ENCODE assay signal across 12 cellular contexts in genomic region chr11:14381968-14382367, GRCh38. TPM values are rescaled to one million over a fixed set of nuclear protein-coding genes. Genes with fewer than 3 reads are reported as not detected.
DNase-seq lines count a peak whose midpoint lies in the region; ATAC-seq and TF ChIP-seq lines count a peak whose summit lies in the region.
"Had no signal": no experiment of that assay in that cellular context is flagged by ENCODE, and none has a peak within 500 bp of the region (broad histone marks: within the 10 kb centered on the region; RNA-seq: fewer than 3 reads in every experiment).

No MANE protein-coding gene starts in this region.

- H3K9me2 ChIP-seq in hepatocyte (replicated peaks; ENCODE audit: insufficient read depth), result no peaks in the 10 kb centered on the region

- H4K20me1 ChIP-seq in OCI-LY3 (ENCODE audit: insufficient read depth, low read length), result no peaks in the 10 kb centered on the region
- H4K20me1 ChIP-seq in hepatocyte (ENCODE audit: insufficient read depth, poor library complexity, severe bottlenecking), result no peaks in the 10 kb centered on the region

- no peak overlapping the region for H3K27ac ChIP-seq in OCI-LY3 (ENCODE audit: low read length)
- H3K27ac ChIP-seq in hepatocyte, result no peak overlapping the region
- no peak overlapping the region for H3K27ac ChIP-seq in WERI-Rb-1
- H3K27ac ChIP-seq: foreskin keratinocyte had no signal

- H3K9me3 ChIP-seq in OCI-LY3 (ENCODE audit: insufficient read depth, low read length) (no peaks in the 10 kb centered on the region), hepatocyte (ENCODE audit: low read depth) (no peaks in the 10 kb centered on the region), WERI-Rb-1 (ENCODE audit: severe bottlenecking) (no peaks in the 10 kb centered on the region)
- H3K9me3 ChIP-seq: testis had no signal

- H3K79me2 ChIP-seq in OCI-LY3 (ENCODE audit: low read length) (no peaks in the 10 kb centered on the region), hepatocyte (no peaks in the 10 kb centered on the region)

- H3K36me3 ChIP-seq in OCI-LY3 (replicated peaks; ENCODE audit: low read depth, low read length), result no peaks in the 10 kb centered on the region
- no peaks in the 10 kb centered on the region for H3K36me3 ChIP-seq in hepatocyte (replicated peaks; ENCODE audit: insufficient read depth, low read depth)
- no peaks in the 10 kb centered on the region for H3K36me3 ChIP-seq in WERI-Rb-1

- no peaks in the 10 kb centered on the region for H3K36me3 Mint-ChIP-seq in activated CD8-positive, alpha-beta T cell treated with anti-CD3 and anti-CD28 coated beads for 36 hours (ENCODE audit: low read depth)
- no peaks in the 10 kb centered on the region for H3K36me3 Mint-ChIP-seq in activated CD8-positive, alpha-beta T cell treated with anti-CD3 and anti-CD28 coated beads, Interleukin-2, amount 10 ng/mL, durations not matched to agents 7 days and 5 days (ENCODE audit: low read depth)
- no peaks in the 10 kb centered on the region for H3K36me3 Mint-ChIP-seq in stimulated activated memory B cell treated with anti-CD40 and anti-IgM and Interleukin-4, amounts not matched to agents 10 μg/mL and 1 μg/mL and 100 μg/mL, for 72 hours

- 68% methylated on average over 4 of the region's 4 CpGs for WGBS in hepatocyte (ENCODE audit: low lambda C conversion rate, missing lambda C conversion rate)

- H3K27ac Mint-ChIP-seq in activated CD8-positive, alpha-beta T cell treated with anti-CD3 and anti-CD28 coated beads for 36 hours, result no peak overlapping the region
- H3K27ac Mint-ChIP-seq in activated CD8-positive, alpha-beta T cell treated with anti-CD3 and anti-CD28 coated beads, Interleukin-2, amount 10 ng/mL, durations not matched to agents 7 days and 5 days, result no peak overlapping the region
- H3K27ac Mint-ChIP-seq in stimulated activated memory B cell treated with anti-CD40 and anti-IgM and Interleukin-4, amounts not matched to agents 10 μg/mL and 1 μg/mL and 100 μg/mL, for 72 hours, result peak overlapping the region; percentile 80
- H3K27ac Mint-ChIP-seq: nephron had no signal

- H3K9me3 Mint-ChIP-seq in activated CD8-positive, alpha-beta T cell treated with anti-CD3 and anti-CD28 coated beads for 36 hours, result no peaks in the 10 kb centered on the region
- H3K9me3 Mint-ChIP-seq in activated CD8-positive, alpha-beta T cell treated with anti-CD3 and anti-CD28 coated beads, Interleukin-2, amount 10 ng/mL, durations not matched to agents 7 days and 5 days (ENCODE audit: insufficient read depth), result no peaks in the 10 kb centered on the region
- H3K9me3 Mint-ChIP-seq in stimulated activated memory B cell treated with anti-CD40 and anti-IgM and Interleukin-4, amounts not matched to agents 10 μg/mL and 1 μg/mL and 100 μg/mL, for 72 hours, result no peaks in the 10 kb centered on the region

- peaks cover 16% of the 10 kb centered on the region for H3K27me3 Mint-ChIP-seq in activated CD8-positive, alpha-beta T cell treated with anti-CD3 and anti-CD28 coated beads for 36 hours
- H3K27me3 Mint-ChIP-seq in activated CD8-positive, alpha-beta T cell treated with anti-CD3 and anti-CD28 coated beads, Interleukin-2, amount 10 ng/mL, durations not matched to agents 7 days and 5 days (ENCODE audit: low read depth), result peaks cover 6% of the 10 kb centered on the region
- H3K27me3 Mint-ChIP-seq in stimulated activated memory B cell treated with anti-CD40 and anti-IgM and Interleukin-4, amounts not matched to agents 10 μg/mL and 1 μg/mL and 100 μg/mL, for 72 hours, result no peaks in the 10 kb centered on the region

- H3K9ac ChIP-seq in OCI-LY3 (ENCODE audit: low read length), result no peak overlapping the region

- intact Hi-C loops in activated CD8-positive, alpha-beta T cell treated with anti-CD3 and anti-CD28 coated beads for 36 hours (cut with micrococcal nuclease), result no loop called here

- POLR2A ChIA-PET in activated CD8-positive, alpha-beta T cell treated with anti-CD3 and anti-CD28 coated beads for 36 hours (lab: Charles Lee), result interaction anchor here (0.6 to 1.3 kb wide), 2 partner anchors 10 kb away, joined by 3 to 4 read pairs; no protein-coding TSS in a partner anchor
- POLR2A ChIA-PET in activated CD8-positive, alpha-beta T cell treated with anti-CD3 and anti-CD28 coated beads, Interleukin-2, amount 10 ng/mL, durations not matched to agents 7 days and 5 days (lab: Charles Lee), result no interaction called here

- H3K4me1 ChIP-seq in OCI-LY3 (ENCODE audit: low read length) (peaks cover 6% of the 10 kb centered on the region), hepatocyte (ENCODE audit: insufficient read depth) (peaks cover 12% of the 10 kb centered on the region)

- no peak for DNase-seq in activated CD8-positive, alpha-beta T cell treated with anti-CD3 and anti-CD28 coated beads for 36 hours
- DNase-seq in activated CD8-positive, alpha-beta T cell treated with anti-CD3 and anti-CD28 coated beads, Interleukin-2, amount 10 ng/mL, durations not matched to agents 7 days and 5 days, result no peak
- DNase-seq in hepatocyte (ENCODE audit: low spot score) (no peak), GM19238 (ENCODE audit: insufficient read length, low spot score) (no peak), WERI-Rb-1 (no peak)
- DNase-seq: NCI-H526 treated with DMSO at 0.1 percent for 48 hours had no signal

- H3K4me1 Mint-ChIP-seq in activated CD8-positive, alpha-beta T cell treated with anti-CD3 and anti-CD28 coated beads for 36 hours (ENCODE audit: low read depth), result peaks cover 9% of the 10 kb centered on the region
- H3K4me1 Mint-ChIP-seq in activated CD8-positive, alpha-beta T cell treated with anti-CD3 and anti-CD28 coated beads, Interleukin-2, amount 10 ng/mL, durations not matched to agents 7 days and 5 days (ENCODE audit: low read depth), result peaks cover 18% of the 10 kb centered on the region
- H3K4me1 Mint-ChIP-seq in stimulated activated memory B cell treated with anti-CD40 and anti-IgM and Interleukin-4, amounts not matched to agents 10 μg/mL and 1 μg/mL and 100 μg/mL, for 72 hours, result no peaks in the 10 kb centered on the region
- H3K4me1 Mint-ChIP-seq: nephron had no signal

- peak overlapping the region; percentile 54 for H3K4me3 Mint-ChIP-seq in activated CD8-positive, alpha-beta T cell treated with anti-CD3 and anti-CD28 coated beads for 36 hours
- H3K4me3 Mint-ChIP-seq in activated CD8-positive, alpha-beta T cell treated with anti-CD3 and anti-CD28 coated beads, Interleukin-2, amount 10 ng/mL, durations not matched to agents 7 days and 5 days, result no peak overlapping the region
- H3K4me3 Mint-ChIP-seq in stimulated activated memory B cell treated with anti-CD40 and anti-IgM and Interleukin-4, amounts not matched to agents 10 μg/mL and 1 μg/mL and 100 μg/mL, for 72 hours, result peak overlapping the region; percentile 84

- ATAC-seq in activated CD8-positive, alpha-beta T cell treated with anti-CD3 and anti-CD28 coated beads for 36 hours, result no peak
- no peak for ATAC-seq in activated CD8-positive, alpha-beta T cell treated with anti-CD3 and anti-CD28 coated beads, Interleukin-2, amount 10 ng/mL, durations not matched to agents 7 days and 5 days
- ATAC-seq in stimulated activated memory B cell treated with anti-CD40 and anti-IgM and Interleukin-4, amounts not matched to agents 10 μg/mL and 1 μg/mL and 100 μg/mL, for 72 hours, result no peak
- no peak for ATAC-seq in HG03469 (IDR thresholded peaks at IDR 0.05; ENCODE audit: unreplicated experiment)

- H3K4me3 ChIP-seq in OCI-LY3 (ENCODE audit: low read length), result peak overlapping the region; percentile 80
- no peak overlapping the region for H3K4me3 ChIP-seq in hepatocyte
- H3K4me3 ChIP-seq in WERI-Rb-1 (ENCODE audit: low read depth, low read length), result no peak overlapping the region

- TF ChIP-seq CTCF in activated CD8-positive, alpha-beta T cell treated with anti-CD3 and anti-CD28 coated beads for 36 hours (IDR thresholded peaks at IDR 0.05), result no peak
- no peak for TF ChIP-seq CTCF in OCI-LY3 (IDR thresholded peaks at IDR 0.05; ENCODE audit: low read depth, low read length)
- no peak for TF ChIP-seq CTCF in hepatocyte (IDR thresholded peaks at IDR 0.05; ENCODE audit: poor library complexity)
- no peak for TF ChIP-seq CTCF in WERI-Rb-1 (IDR thresholded peaks at IDR 0.05; ENCODE audit: low read depth, low read length)

- CTCF ChIA-PET in activated CD8-positive, alpha-beta T cell treated with anti-CD3 and anti-CD28 coated beads for 36 hours (lab: Charles Lee), result interaction anchor here (0.7 to 1.5 kb wide), 4 partner anchors 15 to 81 kb away, joined by 3 to 4 read pairs (median 4); no protein-coding TSS in a partner anchor
- CTCF ChIA-PET in activated CD8-positive, alpha-beta T cell treated with anti-CD3 and anti-CD28 coated beads, Interleukin-2, amount 10 ng/mL, durations not matched to agents 7 days and 5 days (lab: Charles Lee), result interaction anchor here (1.2 to 1.5 kb wide), 8 partner anchors 9 to 74 kb away, joined by 3 to 5 read pairs (median 4); no protein-coding TSS in a partner anchor

- peak overlapping the region; percentile 81 for H3K4me2 ChIP-seq in OCI-LY3 (ENCODE audit: low read length)
- H3K4me2 ChIP-seq in hepatocyte, result peak overlapping the region; percentile 100

- H2AFZ ChIP-seq in OCI-LY3 (ENCODE audit: low read depth, low read length) (0 out of 2 replicates have a peak overlapping the region, but pooled peaks have one; percentile 68), hepatocyte (no peak overlapping the region)

- H3K27me3 ChIP-seq in OCI-LY3 (ENCODE audit: low read depth, low read length) (peaks cover 25% of the 10 kb centered on the region), hepatocyte (peaks cover 23% of the 10 kb centered on the region), WERI-Rb-1 (ENCODE audit: insufficient read depth, low read depth, severe bottlenecking) (peaks cover 17% of the 10 kb centered on the region)
- H3K27me3 ChIP-seq: foreskin keratinocyte, testis had no signal

RNA-seq across cellular contexts. Expression of gene RRAS2, which starts 23.0 kb away (rescaled TPM):
- total RNA-seq in activated CD8-positive, alpha-beta T cell treated with anti-CD3 and anti-CD28 coated beads for 36 hours, result 10 to 100 TPM; 87.9 to 92.0 TPM
- total RNA-seq in activated CD8-positive, alpha-beta T cell treated with anti-CD3 and anti-CD28 coated beads, Interleukin-2, amount 10 ng/mL, durations not matched to agents 7 days and 5 days, result 10 to 100 TPM; 97.3 to 98.1 TPM
- 69.8 and 72.9 TPM in 2 replicates for total RNA-seq in hepatocyte
- polyA plus RNA-seq in hepatocyte, result 44.2 and 50.7 TPM in 2 replicates
